8 cellular contexts compared by ENCODE assay signal in the genomic region with DNA sequence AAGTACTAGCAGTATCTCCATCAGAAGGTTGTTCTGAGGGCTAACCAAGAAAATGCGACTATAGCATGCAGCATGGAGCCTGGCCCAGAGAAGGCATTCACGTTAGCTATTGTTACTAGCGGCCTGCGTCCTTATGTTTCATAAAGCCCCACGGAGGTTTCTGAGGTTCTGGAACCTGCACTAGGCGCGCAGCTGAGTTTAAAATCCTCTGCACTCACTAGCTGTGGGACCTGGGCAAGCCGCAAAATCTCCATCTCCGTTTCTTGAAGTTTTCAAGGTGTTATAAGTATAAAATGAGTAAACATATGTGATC. TPM values are rescaled to one million over a fixed set of nuclear protein-coding genes. Genes with fewer than 3 reads are reported as not detected.
DNase-seq lines count a peak whose midpoint lies in the region; ATAC-seq and TF ChIP-seq lines count a peak whose summit lies in the region.

No MANE protein-coding gene starts in this region.

- H3K27ac ChIP-seq in BLaER1 treated with 17β-estradiol and CSF1 and Interleukin-3, amounts not matched to agents 10 nM and 100 nM: peak overlapping the region in 8 of 11 experiments; percentile 90 to 99 (median 98); a peak in 14 of 22 replicates
- peak overlapping the region; percentile 80 for H3K27ac ChIP-seq in temporal lobe (ENCODE audit: low read depth, low read length)

- H3K9me3 ChIP-seq in BLaER1 treated with 17β-estradiol and CSF1 and Interleukin-3, amounts not matched to agents 10 nM and 100 nM (replicated peaks in 1 of 11): peaks cover 0 to 10% (median 5%) of the 10 kb centered on the region in 11 experiments; a peak in 9 of 22 replicates

- peaks cover 16 to 38% (median 23%) of the 10 kb centered on the region in 10 experiments for H3K4me1 ChIP-seq in BLaER1 treated with 17β-estradiol and CSF1 and Interleukin-3, amounts not matched to agents 10 nM and 100 nM

- H3K4me2 ChIP-seq in BLaER1 treated with 17β-estradiol and CSF1 and Interleukin-3, amounts not matched to agents 10 nM and 100 nM: peak overlapping the region; percentile 76 to 97 (median 94)

- DNase-seq in astrocyte of the cerebellum (ENCODE audit: low read depth) (no peak), kidney epithelial cell (ENCODE audit: low read depth) (no peak), NCI-H69 (lab: John Stamatoyannopoulos, UW) (no peak), putamen (ENCODE audit: low spot score) (no peak), GM13976 (ENCODE audit: low spot score) (no peak)

- peak overlapping the region; percentile 70 to 97 (median 84) for H3K4me3 ChIP-seq in BLaER1 treated with 17β-estradiol and CSF1 and Interleukin-3, amounts not matched to agents 10 nM and 100 nM
- peak overlapping the region; percentile 80 for H3K4me3 ChIP-seq in astrocyte of the cerebellum (ENCODE audit: low read depth, low read length)
- H3K4me3 ChIP-seq in kidney epithelial cell (ENCODE audit: low read depth, low read length): peak overlapping the region; percentile 82

- in situ Hi-C loops in astrocyte of the cerebellum (cut with HindIII; ENCODE audit: low sequenced_read_pairs): no loop called here
- in situ Hi-C loops in GM13976 (cut with MboI; ENCODE audit: low sequenced_read_pairs, unreplicated experiment): no loop called here

- peaks cover 0 to 10% (median 9%) of the 10 kb centered on the region in 11 experiments; a peak in 12 of 22 replicates for H3K27me3 ChIP-seq in BLaER1 treated with 17β-estradiol and CSF1 and Interleukin-3, amounts not matched to agents 10 nM and 100 nM
- no peaks in the 10 kb centered on the region for H3K27me3 ChIP-seq in kidney epithelial cell (ENCODE audit: control insufficient read depth, insufficient read depth, low read length)

- peaks cover 0 to 20% (median 0%) of the 10 kb centered on the region in 11 experiments; a peak in 4 of 22 replicates for H3K36me3 ChIP-seq in BLaER1 treated with 17β-estradiol and CSF1 and Interleukin-3, amounts not matched to agents 10 nM and 100 nM
- no peaks in the 10 kb centered on the region for H3K36me3 ChIP-seq in kidney epithelial cell (ENCODE audit: control insufficient read depth, insufficient read depth, low read length)

- H4K20me1 ChIP-seq in BLaER1 treated with 17β-estradiol and CSF1 and Interleukin-3, amounts not matched to agents 10 nM and 100 nM: peaks cover 6 to 38% (median 19%) of the 10 kb centered on the region in 11 experiments; a peak in 14 of 22 replicates

- TF ChIP-seq CTCF in astrocyte of the cerebellum (IDR thresholded peaks at IDR 0.05; ENCODE audit: low read depth, low read length, missing control alignments) (no peak), kidney epithelial cell (IDR thresholded peaks at IDR 0.05; ENCODE audit: insufficient read depth, low read length, poor library complexity, severe bottlenecking) (no peak), GM13976 (IDR thresholded peaks at IDR 0.05; ENCODE audit: borderline replicate concordance, control extremely low read depth, extremely low read depth, insufficient read depth, missing control alignments) (no peak)

- ATAC-seq in HG02798 (IDR thresholded peaks at IDR 0.05; ENCODE audit: poor library complexity, unreplicated experiment): peak; percentile 1

- H3K9ac ChIP-seq in BLaER1 treated with 17β-estradiol and CSF1 and Interleukin-3, amounts not matched to agents 10 nM and 100 nM: peak overlapping the region; percentile 81 to 99 (median 96)

RNA-seq across cellular contexts. Expression of a gene that starts 0.7 kb away (rescaled TPM):
- 14.7 and 20.5 TPM in 2 replicates for total RNA-seq in kidney epithelial cell
- 27.0 TPM for total RNA-seq in temporal lobe
